Comparison of ENCODE assay signal across 11 cellular contexts in genomic region chr17:51435171-51435552, GRCh38.
DNase-seq lines count a peak whose midpoint lies in the region; ATAC-seq and TF ChIP-seq lines count a peak whose summit lies in the region.
"Had no signal": no experiment of that assay in that cellular context is flagged by ENCODE, and none has a peak within 500 bp of the region (broad histone marks: within the 10 kb centered on the region; RNA-seq: fewer than 3 reads in every experiment).

No MANE protein-coding gene starts in this region.

- peaks cover 0 to 5% (median 0%) of the 10 kb centered on the region in 12 donors for H3K9me3 ChIP-seq in heart left ventricle
- H3K9me3 ChIP-seq: lower lobe of right lung, pancreas had no signal

- no peak for TF ChIP-seq POLR2A in heart left ventricle (IDR thresholded peaks at IDR 0.05)

- H3K27ac ChIP-seq in heart left ventricle, result no peak overlapping the region
- H3K27ac ChIP-seq: BLaER1, lower lobe of right lung, pancreas, PC-9 had no signal

- no peak overlapping the region for H3K4me3 ChIP-seq in heart left ventricle
- H3K4me3 ChIP-seq: BLaER1, lower lobe of right lung, pancreas, PC-9 had no signal

- no peaks in the 10 kb centered on the region for H3K36me3 ChIP-seq in heart left ventricle
- H3K36me3 ChIP-seq: BLaER1, lower lobe of right lung, pancreas had no signal

- intact Hi-C loops in heart left ventricle (cut with DNase I), result no loop called here

- TF ChIP-seq CTCF in heart left ventricle (IDR thresholded peaks at IDR 0.05), result no peak

- 68 to 75% (median 71%) methylated on average over 3 of the region's 3 CpGs for WGBS in heart left ventricle, 4 donors

- peaks cover 0 to 2% (median 0%) of the 10 kb centered on the region in 9 donors for H3K27me3 ChIP-seq in heart left ventricle
- H3K27me3 ChIP-seq: BLaER1 had no signal

- H3K4me1 ChIP-seq in heart left ventricle, result peaks cover 0 to 14% (median 0%) of the 10 kb centered on the region in 12 donors
- H3K4me1 ChIP-seq: lower lobe of right lung, pancreas had no signal

- ATAC-seq in HG03342 (IDR thresholded peaks at IDR 0.05; ENCODE audit: unreplicated experiment) (no peak), heart left ventricle (no peak)

- peak; percentile 29 for DNase-seq in stimulated activated naive CD4-positive, alpha-beta T cell treated with Interleukin-2 at 50 U/mL for 16 hours (lab: John Stamatoyannopoulos, UW)
- DNase-seq in stimulated activated naive CD4-positive, alpha-beta T cell (lab: John Stamatoyannopoulos, UW), result no peak
- DNase-seq in OCI-M1 (lab: John Stamatoyannopoulos, UW), result peak; percentile 84
- peak; percentile 8 for DNase-seq in central memory CD4-positive, alpha-beta T cell
- no peak for DNase-seq in GF-D8 (lab: John Stamatoyannopoulos, UW)
- DNase-seq in heart left ventricle, result no peak

Comparison
In these comparisons a context has a peak if more than half of its experiments do, and no peak if none do; other contexts are left out.
1. DNase-seq: peak in stimulated activated naive CD4-positive, alpha-beta T cell treated with Interleukin-2 at 50 U/mL for 16 hours (single experiment), OCI-M1 (single experiment) and central memory CD4-positive, alpha-beta T cell (single experiment); none in stimulated activated naive CD4-positive, alpha-beta T cell (0 of 6), GF-D8 (single experiment) and heart left ventricle (0 of 5).